Comparison of ENCODE assay signal across 1 cellular context in the genomic region with DNA sequence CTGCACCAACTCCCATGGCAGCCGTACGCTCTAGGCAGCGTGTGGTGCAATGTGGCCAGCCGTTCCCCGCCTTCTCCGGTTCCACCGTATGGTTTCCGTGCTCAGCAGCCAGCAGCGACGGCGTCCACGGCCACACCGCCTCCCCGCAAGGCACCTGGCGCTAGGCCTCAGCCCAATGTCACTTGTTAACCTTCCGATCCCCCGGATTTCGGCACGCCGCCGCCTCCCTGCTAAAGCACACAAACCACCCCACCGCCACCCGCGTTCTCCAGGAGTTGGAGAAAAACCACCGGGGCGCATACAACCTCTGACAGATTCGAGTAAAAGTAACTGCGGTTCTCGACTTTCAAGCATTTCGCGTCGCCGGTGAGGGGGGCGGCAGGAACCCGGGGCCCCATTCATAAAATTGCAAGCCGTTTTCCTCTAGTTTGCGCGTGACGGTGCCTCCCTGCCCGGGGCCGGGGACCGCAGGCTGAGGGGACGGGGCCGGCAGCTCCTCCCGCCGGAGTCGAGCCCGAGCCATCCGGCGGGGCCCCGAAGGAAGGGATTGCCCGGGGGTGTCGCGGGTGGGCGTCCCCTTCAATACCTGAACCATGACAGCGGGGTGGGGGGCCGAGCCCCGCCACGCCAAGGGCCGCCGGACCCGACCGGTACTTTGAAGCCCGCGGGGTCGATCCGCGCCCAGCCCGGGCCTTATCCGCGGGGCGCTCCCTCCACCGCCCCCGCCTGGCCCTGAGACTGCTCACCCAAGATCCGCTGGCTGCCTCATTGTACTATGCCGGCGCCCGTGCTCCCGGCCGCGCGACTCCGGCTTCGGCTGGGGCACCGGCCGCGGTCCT.
TF ChIP-seq lines count a peak whose summit lies in the region.

A gene with protein sequence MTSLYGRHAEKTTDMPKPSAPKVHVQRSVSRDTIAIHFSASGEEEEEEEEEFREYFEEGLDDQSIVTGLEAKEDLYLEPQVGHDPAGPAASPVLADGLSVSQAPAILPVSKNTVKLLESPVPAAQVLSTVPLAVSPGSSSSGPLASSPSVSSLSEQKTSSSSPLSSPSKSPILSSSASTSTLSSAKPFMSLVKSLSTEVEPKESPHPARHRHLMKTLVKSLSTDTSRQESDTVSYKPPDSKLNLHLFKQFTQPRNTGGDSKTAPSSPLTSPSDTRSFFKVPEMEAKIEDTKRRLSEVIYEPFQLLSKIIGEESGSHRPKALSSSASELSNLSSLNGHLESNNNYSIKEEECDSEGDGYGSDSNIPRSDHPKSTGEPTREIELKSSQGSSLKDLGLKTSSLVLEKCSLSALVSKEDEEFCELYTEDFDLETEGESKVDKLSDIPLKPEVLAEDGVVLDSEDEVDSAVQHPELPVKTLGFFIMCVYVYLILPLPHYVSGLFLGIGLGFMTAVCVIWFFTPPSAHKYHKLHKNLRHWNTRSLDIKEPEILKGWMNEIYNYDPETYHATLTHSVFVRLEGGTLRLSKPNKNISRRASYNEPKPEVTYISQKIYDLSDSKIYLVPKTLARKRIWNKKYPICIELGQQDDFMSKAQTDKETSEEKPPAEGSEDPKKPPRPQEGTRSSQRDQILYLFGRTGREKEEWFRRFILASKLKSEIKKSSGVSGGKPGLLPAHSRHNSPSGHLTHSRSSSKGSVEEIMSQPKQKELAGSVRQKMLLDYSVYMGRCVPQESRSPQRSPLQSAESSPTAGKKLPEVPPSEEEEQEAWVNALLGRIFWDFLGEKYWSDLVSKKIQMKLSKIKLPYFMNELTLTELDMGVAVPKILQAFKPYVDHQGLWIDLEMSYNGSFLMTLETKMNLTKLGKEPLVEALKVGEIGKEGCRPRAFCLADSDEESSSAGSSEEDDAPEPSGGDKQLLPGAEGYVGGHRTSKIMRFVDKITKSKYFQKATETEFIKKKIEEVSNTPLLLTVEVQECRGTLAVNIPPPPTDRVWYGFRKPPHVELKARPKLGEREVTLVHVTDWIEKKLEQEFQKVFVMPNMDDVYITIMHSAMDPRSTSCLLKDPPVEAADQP (minus strand): TSS at position 839 of the 839 bp plus-strand sequence. CDS start 49,043 bp downstream, outside the sequence.

TF ChIP-seq in HepG2, 621 proteins besides CTCF, POLR2A, EP300 and RAD21 (continued from another document and continues in another):
- TF ChIP-seq, protein P1, sequence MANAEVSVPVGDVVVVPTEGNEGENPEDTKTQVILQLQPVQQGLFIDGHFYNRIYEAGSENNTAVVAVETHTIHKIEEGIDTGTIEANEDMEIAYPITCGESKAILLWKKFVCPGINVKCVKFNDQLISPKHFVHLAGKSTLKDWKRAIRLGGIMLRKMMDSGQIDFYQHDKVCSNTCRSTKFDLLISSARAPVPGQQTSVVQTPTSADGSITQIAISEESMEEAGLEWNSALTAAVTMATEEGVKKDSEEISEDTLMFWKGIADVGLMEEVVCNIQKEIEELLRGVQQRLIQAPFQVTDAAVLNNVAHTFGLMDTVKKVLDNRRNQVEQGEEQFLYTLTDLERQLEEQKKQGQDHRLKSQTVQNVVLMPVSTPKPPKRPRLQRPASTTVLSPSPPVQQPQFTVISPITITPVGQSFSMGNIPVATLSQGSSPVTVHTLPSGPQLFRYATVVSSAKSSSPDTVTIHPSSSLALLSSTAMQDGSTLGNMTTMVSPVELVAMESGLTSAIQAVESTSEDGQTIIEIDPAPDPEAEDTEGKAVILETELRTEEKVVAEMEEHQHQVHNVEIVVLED (CRISPR knock-in tag; IDR thresholded peaks at IDR 0.05; ENCODE audit: borderline replicate concordance), result no peak
- TF ChIP-seq SP140L (CRISPR knock-in tag; IDR thresholded peaks at IDR 0.05; ENCODE audit: borderline replicate concordance) (no peak), TOE1 (CRISPR knock-in tag; IDR thresholded peaks at IDR 0.05) (peak; percentile 1; the same call in 1 of the 2 replicates), NR2F6 (IDR thresholded peaks at IDR 0.05) (no peak), NR2F6 (CRISPR knock-in tag; IDR thresholded peaks at IDR 0.05) (0 out of 2 replicates have a peak, but pooled peaks have one; percentile 10), ZNF230 (CRISPR knock-in tag; IDR thresholded peaks at IDR 0.05) (no peak), TEAD3 (CRISPR knock-in tag; optimal IDR thresholded peaks at IDR 0.05; ENCODE audit: borderline replicate concordance) (peak; percentile 26), ZNF552 (CRISPR knock-in tag; IDR thresholded peaks at IDR 0.05; ENCODE audit: borderline replicate concordance) (no peak), GLI4 (CRISPR knock-in tag; IDR thresholded peaks at IDR 0.05; ENCODE audit: borderline replicate concordance) (no peak; the same call in 1 of the 2 replicates), AGO2 (optimal IDR thresholded peaks at IDR 0.05; ENCODE audit: low read depth, low read length) (peak; percentile 51), ETV6 (CRISPR knock-in tag; conservative IDR thresholded peaks at IDR 0.05) (no peak), ZNF263 (CRISPR knock-in tag; IDR thresholded peaks at IDR 0.05) (no peak; the same call in none of the 2 replicates), HOXD1 (CRISPR knock-in tag; IDR thresholded peaks at IDR 0.05) (peak; percentile 33; the same call in 1 of the 2 replicates), FLYWCH1 (CRISPR knock-in tag; IDR thresholded peaks at IDR 0.05) (0 out of 2 replicates have a peak, but pooled peaks have one; percentile 44), ZNF615 (CRISPR knock-in tag; IDR thresholded peaks at IDR 0.05; ENCODE audit: borderline replicate concordance) (no peak), HNF4A (CRISPR knock-in tag; IDR thresholded peaks at IDR 0.05) (peak; percentile 3; the same call in 1 of the 2 replicates), FOXC1 (CRISPR knock-in tag; IDR thresholded peaks at IDR 0.05; ENCODE audit: borderline replicate concordance) (no peak; the same call in 1 of the 2 replicates), ZNF549 (CRISPR knock-in tag; IDR thresholded peaks at IDR 0.05) (no peak), YEATS2 (CRISPR knock-in tag; IDR thresholded peaks at IDR 0.05; ENCODE audit: borderline replicate concordance) (no peak; the same call in 1 of the 2 replicates), HNRNPL (IDR thresholded peaks at IDR 0.05; ENCODE audit: low read depth, low read length) (0 out of 2 replicates have a peak, but pooled peaks have one; percentile 38), IRF2 (CRISPR knock-in tag; IDR thresholded peaks at IDR 0.05) (no peak), TP53 (CRISPR knock-in tag; conservative IDR thresholded peaks at IDR 0.05) (no peak), NFE2L1 (CRISPR knock-in tag; IDR thresholded peaks at IDR 0.05; ENCODE audit: borderline replicate concordance) (no peak), ZFAT (CRISPR knock-in tag; conservative IDR thresholded peaks at IDR 0.05) (peak; percentile 77; the same call in 1 of the 2 replicates)
- TF ChIP-seq, protein P2, sequence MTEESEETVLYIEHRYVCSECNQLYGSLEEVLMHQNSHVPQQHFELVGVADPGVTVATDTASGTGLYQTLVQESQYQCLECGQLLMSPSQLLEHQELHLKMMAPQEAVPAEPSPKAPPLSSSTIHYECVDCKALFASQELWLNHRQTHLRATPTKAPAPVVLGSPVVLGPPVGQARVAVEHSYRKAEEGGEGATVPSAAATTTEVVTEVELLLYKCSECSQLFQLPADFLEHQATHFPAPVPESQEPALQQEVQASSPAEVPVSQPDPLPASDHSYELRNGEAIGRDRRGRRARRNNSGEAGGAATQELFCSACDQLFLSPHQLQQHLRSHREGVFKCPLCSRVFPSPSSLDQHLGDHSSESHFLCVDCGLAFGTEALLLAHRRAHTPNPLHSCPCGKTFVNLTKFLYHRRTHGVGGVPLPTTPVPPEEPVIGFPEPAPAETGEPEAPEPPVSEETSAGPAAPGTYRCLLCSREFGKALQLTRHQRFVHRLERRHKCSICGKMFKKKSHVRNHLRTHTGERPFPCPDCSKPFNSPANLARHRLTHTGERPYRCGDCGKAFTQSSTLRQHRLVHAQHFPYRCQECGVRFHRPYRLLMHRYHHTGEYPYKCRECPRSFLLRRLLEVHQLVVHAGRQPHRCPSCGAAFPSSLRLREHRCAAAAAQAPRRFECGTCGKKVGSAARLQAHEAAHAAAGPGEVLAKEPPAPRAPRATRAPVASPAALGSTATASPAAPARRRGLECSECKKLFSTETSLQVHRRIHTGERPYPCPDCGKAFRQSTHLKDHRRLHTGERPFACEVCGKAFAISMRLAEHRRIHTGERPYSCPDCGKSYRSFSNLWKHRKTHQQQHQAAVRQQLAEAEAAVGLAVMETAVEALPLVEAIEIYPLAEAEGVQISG (CRISPR knock-in tag; IDR thresholded peaks at IDR 0.05), result peak; percentile 73
- TF ChIP-seq, protein P3, sequence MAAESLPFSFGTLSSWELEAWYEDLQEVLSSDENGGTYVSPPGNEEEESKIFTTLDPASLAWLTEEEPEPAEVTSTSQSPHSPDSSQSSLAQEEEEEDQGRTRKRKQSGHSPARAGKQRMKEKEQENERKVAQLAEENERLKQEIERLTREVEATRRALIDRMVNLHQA (CRISPR knock-in tag; IDR thresholded peaks at IDR 0.05), result no peak
- TF ChIP-seq, protein P4, sequence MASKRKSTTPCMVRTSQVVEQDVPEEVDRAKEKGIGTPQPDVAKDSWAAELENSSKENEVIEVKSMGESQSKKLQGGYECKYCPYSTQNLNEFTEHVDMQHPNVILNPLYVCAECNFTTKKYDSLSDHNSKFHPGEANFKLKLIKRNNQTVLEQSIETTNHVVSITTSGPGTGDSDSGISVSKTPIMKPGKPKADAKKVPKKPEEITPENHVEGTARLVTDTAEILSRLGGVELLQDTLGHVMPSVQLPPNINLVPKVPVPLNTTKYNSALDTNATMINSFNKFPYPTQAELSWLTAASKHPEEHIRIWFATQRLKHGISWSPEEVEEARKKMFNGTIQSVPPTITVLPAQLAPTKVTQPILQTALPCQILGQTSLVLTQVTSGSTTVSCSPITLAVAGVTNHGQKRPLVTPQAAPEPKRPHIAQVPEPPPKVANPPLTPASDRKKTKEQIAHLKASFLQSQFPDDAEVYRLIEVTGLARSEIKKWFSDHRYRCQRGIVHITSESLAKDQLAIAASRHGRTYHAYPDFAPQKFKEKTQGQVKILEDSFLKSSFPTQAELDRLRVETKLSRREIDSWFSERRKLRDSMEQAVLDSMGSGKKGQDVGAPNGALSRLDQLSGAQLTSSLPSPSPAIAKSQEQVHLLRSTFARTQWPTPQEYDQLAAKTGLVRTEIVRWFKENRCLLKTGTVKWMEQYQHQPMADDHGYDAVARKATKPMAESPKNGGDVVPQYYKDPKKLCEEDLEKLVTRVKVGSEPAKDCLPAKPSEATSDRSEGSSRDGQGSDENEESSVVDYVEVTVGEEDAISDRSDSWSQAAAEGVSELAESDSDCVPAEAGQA (IDR thresholded peaks at IDR 0.05; ENCODE audit: low read depth), result no peak
- TF ChIP-seq, protein P4 (CRISPR knock-in tag; IDR thresholded peaks at IDR 0.05; ENCODE audit: borderline replicate concordance), result 0 out of 2 replicates have a peak, but pooled peaks have one; percentile 21
- TF ChIP-seq, protein P5, sequence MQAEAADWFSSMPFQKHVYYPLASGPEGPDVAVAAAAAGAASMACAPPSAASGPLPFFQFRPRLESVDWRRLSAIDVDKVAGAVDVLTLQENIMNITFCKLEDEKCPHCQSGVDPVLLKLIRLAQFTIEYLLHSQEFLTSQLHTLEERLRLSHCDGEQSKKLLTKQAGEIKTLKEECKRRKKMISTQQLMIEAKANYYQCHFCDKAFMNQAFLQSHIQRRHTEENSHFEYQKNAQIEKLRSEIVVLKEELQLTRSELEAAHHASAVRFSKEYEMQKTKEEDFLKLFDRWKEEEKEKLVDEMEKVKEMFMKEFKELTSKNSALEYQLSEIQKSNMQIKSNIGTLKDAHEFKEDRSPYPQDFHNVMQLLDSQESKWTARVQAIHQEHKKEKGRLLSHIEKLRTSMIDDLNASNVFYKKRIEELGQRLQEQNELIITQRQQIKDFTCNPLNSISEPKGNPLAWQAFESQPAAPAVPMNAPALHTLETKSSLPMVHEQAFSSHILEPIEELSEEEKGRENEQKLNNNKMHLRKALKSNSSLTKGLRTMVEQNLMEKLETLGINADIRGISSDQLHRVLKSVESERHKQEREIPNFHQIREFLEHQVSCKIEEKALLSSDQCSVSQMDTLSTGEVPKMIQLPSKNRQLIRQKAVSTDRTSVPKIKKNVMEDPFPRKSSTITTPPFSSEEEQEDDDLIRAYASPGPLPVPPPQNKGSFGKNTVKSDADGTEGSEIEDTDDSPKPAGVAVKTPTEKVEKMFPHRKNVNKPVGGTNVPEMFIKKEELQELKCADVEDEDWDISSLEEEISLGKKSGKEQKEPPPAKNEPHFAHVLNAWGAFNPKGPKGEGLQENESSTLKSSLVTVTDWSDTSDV (CRISPR knock-in tag; IDR thresholded peaks at IDR 0.05), result no peak
- TF ChIP-seq, protein P6, sequence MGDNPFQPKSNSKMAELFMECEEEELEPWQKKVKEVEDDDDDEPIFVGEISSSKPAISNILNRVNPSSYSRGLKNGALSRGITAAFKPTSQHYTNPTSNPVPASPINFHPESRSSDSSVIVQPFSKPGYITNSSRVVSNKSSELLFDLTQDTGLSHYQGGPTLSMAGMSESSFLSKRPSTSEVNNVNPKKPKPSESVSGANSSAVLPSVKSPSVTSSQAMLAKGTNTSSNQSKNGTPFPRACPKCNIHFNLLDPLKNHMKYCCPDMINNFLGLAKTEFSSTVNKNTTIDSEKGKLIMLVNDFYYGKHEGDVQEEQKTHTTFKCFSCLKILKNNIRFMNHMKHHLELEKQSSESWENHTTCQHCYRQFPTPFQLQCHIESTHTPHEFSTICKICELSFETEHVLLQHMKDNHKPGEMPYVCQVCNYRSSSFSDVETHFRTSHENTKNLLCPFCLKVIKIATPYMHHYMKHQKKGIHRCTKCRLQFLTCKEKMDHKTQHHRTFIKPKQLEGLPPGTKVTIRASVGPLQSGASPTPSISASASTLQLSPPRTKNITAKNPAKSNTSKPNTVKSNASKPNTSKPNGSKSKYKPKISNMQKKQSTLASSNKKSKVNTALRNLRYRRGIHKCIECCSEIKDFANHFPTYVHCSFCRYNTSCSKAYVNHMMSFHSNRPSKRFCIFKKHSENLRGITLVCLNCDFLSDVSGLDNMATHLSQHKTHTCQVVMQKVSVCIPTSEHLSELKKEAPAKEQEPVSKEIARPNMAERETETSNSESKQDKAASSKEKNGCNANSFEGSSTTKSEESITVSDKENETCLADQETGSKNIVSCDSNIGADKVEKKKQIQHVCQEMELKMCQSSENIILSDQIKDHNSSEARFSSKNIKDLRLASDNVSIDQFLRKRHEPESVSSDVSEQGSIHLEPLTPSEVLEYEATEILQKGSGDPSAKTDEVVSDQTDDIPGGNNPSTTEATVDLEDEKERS (CRISPR knock-in tag; IDR thresholded peaks at IDR 0.05), result peak; percentile 79
- TF ChIP-seq, protein P7, sequence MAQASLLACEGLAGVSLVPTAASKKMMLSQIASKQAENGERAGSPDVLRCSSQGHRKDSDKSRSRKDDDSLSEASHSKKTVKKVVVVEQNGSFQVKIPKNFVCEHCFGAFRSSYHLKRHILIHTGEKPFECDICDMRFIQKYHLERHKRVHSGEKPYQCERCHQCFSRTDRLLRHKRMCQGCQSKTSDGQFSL (CRISPR knock-in tag; IDR thresholded peaks at IDR 0.05), result no peak
